Comparison of ENCODE assay signal across 24 cellular contexts in genomic region chr15:84780492-84780891, GRCh38.
"Had no signal": no experiment of that assay in that cellular context is flagged by ENCODE, and none has a peak within 500 bp of the region (broad histone marks: within the 10 kb centered on the region; RNA-seq: fewer than 3 reads in every experiment).

No MANE protein-coding gene starts in this region.

- DNase-seq: cortex of kidney; effector CD8-positive, alpha-beta T cell; effector memory CD8-positive, alpha-beta T cell; endodermal cell; erythroblast; esophagus squamous epithelium; foreskin fibroblast; foreskin melanocyte; gastrocnemius medialis; glutamatergic neuron; head of caudate nucleus; heart right ventricle; hippocampal formation; left cardiac atrium; left lung; left ventricle myocardium superior; lower lobe of right lung; mesenchymal stem cell; mucosa of descending colon; naive B cell had no signal

- H3K27ac Mint-ChIP-seq: endodermal cell, mesothelial cell of epicardium had no signal

- H3K27ac ChIP-seq: epithelial cell of prostate, esophagus squamous epithelium, left lung, lower lobe of right lung had no signal

- H3K4me1 Mint-ChIP-seq: mesothelial cell of epicardium had no signal

- H3K27me3 Mint-ChIP-seq: dendritic cell treated with granulocyte-macrophage colony-stimulating factor and Interleukin-4, amounts not matched to agents 40 ng/mL and 50 ng/mL, for 4 days; effector memory CD8-positive, alpha-beta T cell; naive B cell had no signal

- H3K4me1 ChIP-seq: lower lobe of right lung had no signal

- H3K4me3 Mint-ChIP-seq: dendritic cell treated with granulocyte-macrophage colony-stimulating factor and Interleukin-4, amounts not matched to agents 40 ng/mL and 50 ng/mL, for 4 days; effector memory CD8-positive, alpha-beta T cell; endodermal cell; mesothelial cell of epicardium; naive B cell had no signal

- H3K9me3 Mint-ChIP-seq: dendritic cell treated with granulocyte-macrophage colony-stimulating factor and Interleukin-4, amounts not matched to agents 40 ng/mL and 50 ng/mL, for 4 days; effector memory CD8-positive, alpha-beta T cell; endodermal cell; mesothelial cell of epicardium; naive B cell had no signal

- H3K27me3 ChIP-seq: esophagus squamous epithelium, gastrocnemius medialis, heart right ventricle, left lung had no signal

- H3K4me3 ChIP-seq: esophagus squamous epithelium, gastrocnemius medialis, heart right ventricle, left lung, lower lobe of right lung, mucosa of descending colon had no signal

- H3K9me3 ChIP-seq: esophagus squamous epithelium, gastrocnemius medialis, heart right ventricle, left lung, lower lobe of right lung, mucosa of descending colon had no signal

- ATAC-seq: effector memory CD8-positive, alpha-beta T cell; esophagus mucosa; gastrocnemius medialis; heart right ventricle; left cardiac atrium; left lung; left ventricle myocardium superior; lower lobe of right lung; mucosa of descending colon had no signal
